Comparison of ENCODE assay signal across 9 cellular contexts in genomic region chr1:109490029-109490933, GRCh38. TPM values are rescaled to one million over a fixed set of nuclear protein-coding genes. Genes with fewer than 3 reads are reported as not detected.
DNase-seq lines count a peak whose midpoint lies in the region; ATAC-seq and TF ChIP-seq lines count a peak whose summit lies in the region.
"Had no signal": no experiment of that assay in that cellular context is flagged by ENCODE, and none has a peak within 500 bp of the region (broad histone marks: within the 10 kb centered on the region; RNA-seq: fewer than 3 reads in every experiment).

No MANE protein-coding gene starts in this region.

- H3K36me3 Mint-ChIP-seq in nephron (ENCODE audit: low read depth), result peaks cover 29% of the 10 kb centered on the region

- H3K4me3 ChIP-seq in OCI-LY1 (ENCODE audit: low read depth, low read length, poor library complexity, severe bottlenecking) (no peak overlapping the region), tibial nerve (no peak overlapping the region)
- H3K4me3 ChIP-seq: SK-N-MC had no signal

- DNase-seq in COLO829 (ENCODE audit: low spot score) (peak; percentile 57), activated T-cell treated with anti-CD3 and anti-CD28 coated beads for 24 hours (ENCODE audit: low read depth) (peak; percentile 62), tibial nerve (ENCODE audit: low spot score in 2 of 2) (peak; percentile 56 to 83)

- H3K27ac ChIP-seq in OCI-LY1 (ENCODE audit: low read depth, low read length, poor library complexity, severe bottlenecking) (no peak overlapping the region), tibial nerve (no peak overlapping the region)
- H3K27ac ChIP-seq: SK-N-MC had no signal

- ATAC-seq in HG02610 (IDR thresholded peaks at IDR 0.05; ENCODE audit: unreplicated experiment), result peak; percentile 29
- peak; percentile 54 for ATAC-seq in esophagus mucosa
- ATAC-seq in GM18868 (IDR thresholded peaks at IDR 0.05; ENCODE audit: unreplicated experiment), result no peak

- no peak for TF ChIP-seq EP300 in tibial nerve (IDR thresholded peaks at IDR 0.05)

- H2AFZ ChIP-seq in OCI-LY1 (ENCODE audit: low read length), result no peak overlapping the region

- H3K27ac Mint-ChIP-seq in nephron, result peak overlapping the region in 2 of 3 experiments; percentile 40 to 76

- H3K9me3 ChIP-seq in OCI-LY1 (ENCODE audit: low read length) (no peaks in the 10 kb centered on the region), tibial nerve (no peaks in the 10 kb centered on the region)

- H3K9me3 Mint-ChIP-seq in nephron, result no peaks in the 10 kb centered on the region

- H3K4me1 Mint-ChIP-seq in nephron, result peaks cover 34% of the 10 kb centered on the region

- TF ChIP-seq POLR2A in tibial nerve (IDR thresholded peaks at IDR 0.05), result no peak

- H3K9ac ChIP-seq in OCI-LY1 (ENCODE audit: low read length), result no peak overlapping the region

- H3K27me3 ChIP-seq in OCI-LY1 (ENCODE audit: insufficient read depth, low read length) (no peaks in the 10 kb centered on the region), tibial nerve (no peaks in the 10 kb centered on the region)

- no peaks in the 10 kb centered on the region for H3K79me2 ChIP-seq in OCI-LY1 (ENCODE audit: insufficient read depth, low read length)

- TF ChIP-seq CTCF in OCI-LY1 (IDR thresholded peaks at IDR 0.05; ENCODE audit: low read length) (peak; percentile 74), nephron (IDR thresholded peaks at IDR 0.05; ENCODE audit: unreplicated experiment in 3 of 3) (peak; percentile 74 to 78 (median 74)), tibial nerve (IDR thresholded peaks at IDR 0.05) (peak; percentile 69 to 86 (median 81))

- H3K27me3 Mint-ChIP-seq in nephron (ENCODE audit: low read depth), result no peaks in the 10 kb centered on the region

- no peak overlapping the region for H3K4me2 ChIP-seq in OCI-LY1 (ENCODE audit: low read length)

- H3K4me3 Mint-ChIP-seq in nephron, result peak overlapping the region; percentile 34 to 76 (median 70)

- peaks cover 4% of the 10 kb centered on the region; the same call in 1 of the 2 replicates for H3F3A ChIP-seq in OCI-LY1 (ENCODE audit: insufficient read depth, low read length)

- WGBS in tibial nerve, 2 donors, result 82 to 83% methylated on average over 9 to 11 of the region's 11 CpGs

- H3K36me3 ChIP-seq in OCI-LY1 (ENCODE audit: insufficient read depth, low read length) (no peaks in the 10 kb centered on the region), tibial nerve (peaks cover 0 to 41% (median 4%) of the 10 kb centered on the region in 3 donors)

- H4K20me1 ChIP-seq in OCI-LY1 (ENCODE audit: insufficient read depth, low read length), result no peaks in the 10 kb centered on the region

- H3K4me1 ChIP-seq in OCI-LY1 (ENCODE audit: insufficient read depth, low read length, severe bottlenecking) (peaks cover 21% of the 10 kb centered on the region), tibial nerve (peaks cover 0 to 27% (median 13%) of the 10 kb centered on the region in 4 donors)

- H3K9me2 ChIP-seq in OCI-LY1 (ENCODE audit: low read depth, low read length), result no peaks in the 10 kb centered on the region

RNA-seq across cellular contexts. Expression of gene CYB561D1, which starts 3.6 kb away (rescaled TPM):
- 7.2 TPM for total RNA-seq in esophagus mucosa
- total RNA-seq in tibial nerve, result 1 to 10 TPM; 4.4 to 8.4 (median 5.6) TPM

RNA-seq across cellular contexts. Expression of gene ATXN7L2, which starts 6.6 kb away (rescaled TPM):
- 2.7 TPM for total RNA-seq in esophagus mucosa
- total RNA-seq in tibial nerve, result 1 to 10 TPM; 6.5 to 6.8 (median 6.5) TPM

RNA-seq across cellular contexts. Expression of gene AMIGO1, which starts 19.2 kb away (rescaled TPM):
- 1.2 TPM for total RNA-seq in esophagus mucosa
- total RNA-seq in tibial nerve, result 10 to 100 TPM in 1 of 4 donors, 1 to 10 TPM in 3; 8.1 to 10.3 (median 8.4) TPM

RNA-seq across cellular contexts. Expression of gene SYPL2, which starts 23.9 kb away (rescaled TPM):
- total RNA-seq in esophagus mucosa (not detected), tibial nerve (1 to 10 TPM; 1.5 to 3.5 (median 2.4) TPM)

RNA-seq across cellular contexts. Expression of gene GPR61, which starts 49.4 kb away (rescaled TPM):
- total RNA-seq in esophagus mucosa (not detected), tibial nerve (under 1 TPM in 2 of 4 donors, not detected in 2; 0.59 to 0.60 TPM)
